ENCODE assay signal across 9 cellular contexts in genomic region chr19:38004505-38005223, GRCh38.
DNase-seq lines count a peak whose midpoint lies in the region; ATAC-seq and TF ChIP-seq lines count a peak whose summit lies in the region.
"Had no signal": no experiment of that assay in that cellular context is flagged by ENCODE, and none has a peak within 500 bp of the region (broad histone marks: within the 10 kb centered on the region; RNA-seq: fewer than 3 reads in every experiment).

No MANE protein-coding gene starts in this region.

- WGBS in liver, result 65% methylated on average over 15 of the region's 15 CpGs

- ATAC-seq in GM21367 (IDR thresholded peaks at IDR 0.05; ENCODE audit: unreplicated experiment), result peak; percentile 57
- ATAC-seq in PC-3, result peak; percentile 28
- ATAC-seq in activated CD8-positive, alpha-beta memory T cell treated with anti-CD3 and anti-CD28 coated beads, Interleukin-2, amount 10 ng/mL, durations not matched to agents 7 days and 5 days, result no peak

- no peak overlapping the region for H3K27ac Mint-ChIP-seq in activated CD8-positive, alpha-beta memory T cell treated with anti-CD3 and anti-CD28 coated beads, Interleukin-2, amount 10 ng/mL, durations not matched to agents 7 days and 5 days

- intact Hi-C loops in PC-3 (cut with micrococcal nuclease), result loop anchor here (5.0 kb wide), 1 partner anchor 53 kb away; no protein-coding TSS in a partner anchor

- peaks cover 5% of the 10 kb centered on the region for H3F3A ChIP-seq in PC-3 (ENCODE audit: low read length, unreplicated experiment)

- no peaks in the 10 kb centered on the region for H3K27me3 Mint-ChIP-seq in activated CD8-positive, alpha-beta memory T cell treated with anti-CD3 and anti-CD28 coated beads, Interleukin-2, amount 10 ng/mL, durations not matched to agents 7 days and 5 days
- H3K27me3 Mint-ChIP-seq: central memory CD8-positive, alpha-beta T cell had no signal

- H3K4me3 Mint-ChIP-seq in activated CD8-positive, alpha-beta memory T cell treated with anti-CD3 and anti-CD28 coated beads, Interleukin-2, amount 10 ng/mL, durations not matched to agents 7 days and 5 days, result no peak overlapping the region
- H3K4me3 Mint-ChIP-seq: central memory CD8-positive, alpha-beta T cell had no signal

- no peaks in the 10 kb centered on the region for H4K20me1 ChIP-seq in PC-3 (ENCODE audit: low read length)

- H3K4me3 ChIP-seq in PC-3 (ENCODE audit: low read length), result peak overlapping the region; percentile 47; the same call in 1 of the 2 replicates
- no peak overlapping the region for H3K4me3 ChIP-seq in liver (ENCODE audit: low read depth in 1 of 3, low read length in 3 of 3)
- peak overlapping the region; percentile 66 to 78 for H3K4me3 ChIP-seq in stomach smooth muscle (ENCODE audit: low read length in 2 of 2)

- POLR2A ChIA-PET in PC-3 (lab: Charles Lee; ENCODE audit: unreplicated experiment), result interaction anchor here (0.6 to 0.8 kb wide), 2 partner anchors 103 to 1434 kb away, joined by 3 to 24 read pairs; no protein-coding TSS in a partner anchor

- no peaks in the 10 kb centered on the region for H3K9me2 ChIP-seq in PC-3 (replicated peaks; ENCODE audit: low read length)

- H3K4me2 ChIP-seq in PC-3 (ENCODE audit: low read length), result peak overlapping the region; percentile 80

- no peaks in the 10 kb centered on the region for H3K4me1 Mint-ChIP-seq in activated CD8-positive, alpha-beta memory T cell treated with anti-CD3 and anti-CD28 coated beads, Interleukin-2, amount 10 ng/mL, durations not matched to agents 7 days and 5 days

- DNase-seq in ELF-1 (ENCODE audit: low read depth, low spot score), result peak; percentile 92
- DNase-seq in HT1080 (ENCODE audit: low read depth), result peak; percentile 96
- peak; percentile 72 for DNase-seq in PC-3
- DNase-seq in ecto neural progenitor cell (ENCODE audit: low spot score), result peak; percentile 90
- DNase-seq in activated CD8-positive, alpha-beta memory T cell treated with anti-CD3 and anti-CD28 coated beads, Interleukin-2, amount 10 ng/mL, durations not matched to agents 7 days and 5 days, result no peak

- no peaks in the 10 kb centered on the region for H3K27me3 ChIP-seq in PC-3 (ENCODE audit: low read length)
- H3K27me3 ChIP-seq in liver (ENCODE audit: control insufficient read depth in 4 of 4, insufficient read depth in 4 of 4, low read length in 3 of 4), result no peaks in the 10 kb centered on the region
- no peaks in the 10 kb centered on the region for H3K27me3 ChIP-seq in stomach smooth muscle (ENCODE audit: control insufficient read depth in 1 of 2, insufficient read depth in 2 of 2, low read length in 2 of 2)

- no peak overlapping the region for H2AFZ ChIP-seq in PC-3 (ENCODE audit: low read length)

- no peaks in the 10 kb centered on the region for H3K36me3 Mint-ChIP-seq in activated CD8-positive, alpha-beta memory T cell treated with anti-CD3 and anti-CD28 coated beads, Interleukin-2, amount 10 ng/mL, durations not matched to agents 7 days and 5 days

- CTCF ChIA-PET in PC-3 (lab: Charles Lee), result interaction anchor here (1.4 kb wide), 1 partner anchor 102 kb away, joined by 8 read pairs; no protein-coding TSS in a partner anchor
- CTCF ChIA-PET in activated CD8-positive, alpha-beta memory T cell treated with anti-CD3 and anti-CD28 coated beads, Interleukin-2, amount 10 ng/mL, durations not matched to agents 7 days and 5 days (lab: Charles Lee), result interaction anchor here (0.9 to 2.8 kb wide), 3 partner anchors 14 to 102 kb away, joined by 4 to 11 read pairs (median 4); partner anchors contain the start of gene SIPA1L3

- no TSS peak for BruUV-seq in PC-3 (replicated peaks; lab: Mats Ljungman, UMichigan)

- peaks cover 61% of the 10 kb centered on the region for H3K79me2 ChIP-seq in PC-3 (ENCODE audit: low read length)

- peak overlapping the region; percentile 91 for H3K9ac ChIP-seq in PC-3 (ENCODE audit: low read length)
- no peak overlapping the region for H3K9ac ChIP-seq in liver (ENCODE audit: low read depth in 1 of 2, low read length in 2 of 2)
- H3K9ac ChIP-seq in stomach smooth muscle (ENCODE audit: low read length in 2 of 2), result peak overlapping the region; percentile 72 to 76

- H3K9me3 ChIP-seq in PC-3 (ENCODE audit: low read length) (no peaks in the 10 kb centered on the region), liver (ENCODE audit: control insufficient read depth in 4 of 4, low read length in 3 of 4) (no peaks in the 10 kb centered on the region), stomach smooth muscle (ENCODE audit: control insufficient read depth in 2 of 2, low read length in 2 of 2) (no peaks in the 10 kb centered on the region)

- no peaks in the 10 kb centered on the region for H3K9me3 Mint-ChIP-seq in activated CD8-positive, alpha-beta memory T cell treated with anti-CD3 and anti-CD28 coated beads, Interleukin-2, amount 10 ng/mL, durations not matched to agents 7 days and 5 days (ENCODE audit: low read depth)
- H3K9me3 Mint-ChIP-seq: central memory CD8-positive, alpha-beta T cell had no signal

- no peak for TF ChIP-seq CTCF in PC-3 (conservative IDR thresholded peaks at IDR 0.05; ENCODE audit: low read depth, low read length)
- TF ChIP-seq CTCF in liver (IDR thresholded peaks at IDR 0.05; ENCODE audit: low read depth, low read length, missing input control), result no peak

- TF ChIP-seq RAD21 in liver (IDR thresholded peaks at IDR 0.05), result peak in 1 of 2 donors; percentile 18

- H3K27ac ChIP-seq in PC-3 (ENCODE audit: low read length), result peak overlapping the region; percentile 100
- H3K27ac ChIP-seq in liver (ENCODE audit: low read depth in 1 of 2, low read length in 2 of 2), result peak overlapping the region; percentile 62 to 64
- peak overlapping the region; percentile 73 for H3K27ac ChIP-seq in stomach smooth muscle (ENCODE audit: low read length)

- H3K4me1 ChIP-seq in PC-3 (ENCODE audit: insufficient read depth, low read length) (peaks cover 35% of the 10 kb centered on the region), liver (ENCODE audit: control insufficient read depth in 4 of 4, insufficient read depth in 4 of 4, low read length in 3 of 4) (no peaks in the 10 kb centered on the region), stomach smooth muscle (ENCODE audit: control insufficient read depth, insufficient read depth, low read length) (peaks cover 23% of the 10 kb centered on the region)

- H3K36me3 ChIP-seq in PC-3 (ENCODE audit: low read depth, low read length) (no peaks in the 10 kb centered on the region; the same call in 1 of the 2 replicates), liver (ENCODE audit: control insufficient read depth in 4 of 4, insufficient read depth in 3 of 4, low read depth in 1 of 4, low read length in 3 of 4) (no peaks in the 10 kb centered on the region), stomach smooth muscle (ENCODE audit: control insufficient read depth in 2 of 2, insufficient read depth in 2 of 2, low read length in 2 of 2) (no peaks in the 10 kb centered on the region)

TF ChIP-seq in liver, 16 proteins besides CTCF, POLR2A, EP300 and RAD21 (continues in another document):
- TF ChIP-seq YY1 (IDR thresholded peaks at IDR 0.05), result no peak
- no peak for TF ChIP-seq REST (IDR thresholded peaks at IDR 0.05)
- no peak for TF ChIP-seq ATF3 (IDR thresholded peaks at IDR 0.05)
- TF ChIP-seq HNF4G (IDR thresholded peaks at IDR 0.05), result no peak
- TF ChIP-seq EGR1 (IDR thresholded peaks at IDR 0.05; ENCODE audit: low read depth in 2 of 2), result no peak
- TF ChIP-seq NR2F2 (IDR thresholded peaks at IDR 0.05), result no peak
- no peak for TF ChIP-seq FOXA2 (IDR thresholded peaks at IDR 0.05)
- TF ChIP-seq SP1 (IDR thresholded peaks at IDR 0.05), result peak; percentile 61
- TF ChIP-seq MAX (IDR thresholded peaks at IDR 0.05), result peak; percentile 29
- no peak for TF ChIP-seq GABPA (IDR thresholded peaks at IDR 0.05 in 1 of 2, conservative IDR thresholded peaks at IDR 0.05 in 1 of 2)

Comparison
In these comparisons a context has a peak if more than half of its experiments do, and no peak if none do; other contexts are left out.
1. H3K4me3 ChIP-seq: peak in PC-3 (single experiment) and stomach smooth muscle (2 of 2); none in liver (0 of 3).
2. H3K9ac ChIP-seq: peak in PC-3 (single experiment) and stomach smooth muscle (2 of 2); none in liver (0 of 2).
3. Peak in every context shown above with its lines, with median percentiles within 50 percentile points of each other: H3K27ac ChIP-seq.